Comparison of ENCODE assay signal across 10 cellular contexts in the genomic region with DNA sequence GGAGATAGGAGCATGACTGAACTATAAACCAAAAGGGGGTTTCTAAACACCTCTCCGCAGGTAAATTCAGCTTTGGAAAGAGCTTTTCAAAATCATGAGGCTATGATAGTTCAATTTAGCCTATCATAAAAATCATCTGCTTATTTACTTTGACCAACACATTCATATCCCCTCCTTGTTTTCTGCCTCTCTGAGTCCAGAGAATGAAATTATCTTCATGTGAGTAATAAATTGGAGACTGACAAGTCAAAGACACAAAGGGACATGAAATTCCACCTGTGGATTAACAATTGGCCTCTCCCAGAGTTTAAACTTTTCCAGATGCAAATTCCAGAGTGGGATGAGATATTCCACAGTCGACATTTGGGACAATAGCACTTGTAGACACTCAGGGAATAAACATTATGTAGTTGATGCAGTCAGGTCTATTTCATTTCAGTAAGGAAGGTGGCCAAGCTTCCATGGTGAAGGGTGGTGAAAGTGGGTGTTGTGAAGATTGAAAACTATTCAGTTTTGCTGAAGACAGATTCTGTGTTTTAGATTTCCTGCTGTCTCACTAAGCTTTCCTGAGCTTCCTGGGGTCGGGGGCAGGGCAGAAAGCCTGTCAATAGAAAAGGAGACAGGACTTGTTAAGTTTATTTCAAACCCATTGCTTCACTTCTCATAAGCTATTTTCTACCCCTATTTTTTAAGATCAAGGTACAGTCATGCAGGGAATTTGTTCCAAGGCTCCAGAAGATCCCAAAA.
DNase-seq lines count a peak whose midpoint lies in the region; ATAC-seq lines count a peak whose summit lies in the region.
"Had no signal": no experiment of that assay in that cellular context is flagged by ENCODE, and none has a peak within 500 bp of the region (broad histone marks: within the 10 kb centered on the region; RNA-seq: fewer than 3 reads in every experiment).

No MANE protein-coding gene starts in this region.

- no peaks in the 10 kb centered on the region for H3K27me3 ChIP-seq in adipocyte (replicated peaks; ENCODE audit: control insufficient read depth, insufficient read depth, low read length)
- H3K27me3 ChIP-seq: BLaER1 had no signal

- H3K27ac ChIP-seq in mesodermal cell (ENCODE audit: low read depth, low read length, severe bottlenecking), result peak overlapping the region; percentile 10
- H3K27ac ChIP-seq: BLaER1 had no signal

- no peaks in the 10 kb centered on the region for H3K36me3 Mint-ChIP-seq in activated naive CD4-positive, alpha-beta T cell treated with anti-CD3 and anti-CD28 coated beads, Interleukin-2, amount 50 U/mL, for 24 hours

- in situ Hi-C loops in G401 (cut with HindIII; ENCODE audit: low sequenced_read_pairs), result no loop called here

- peaks cover 85% of the 10 kb centered on the region for H3K4me1 Mint-ChIP-seq in activated naive CD4-positive, alpha-beta T cell treated with anti-CD3 and anti-CD28 coated beads, Interleukin-2, amount 50 U/mL, for 24 hours

- ATAC-seq in GM19397 (IDR thresholded peaks at IDR 0.05; ENCODE audit: unreplicated experiment), result no peak

- no peaks in the 10 kb centered on the region for H3K27me3 Mint-ChIP-seq in activated naive CD4-positive, alpha-beta T cell treated with anti-CD3 and anti-CD28 coated beads, Interleukin-2, amount 50 U/mL, for 24 hours

- no peak for DNase-seq in activated naive CD4-positive, alpha-beta T cell treated with anti-CD3 and anti-CD28 coated beads, Interleukin-2, amount 50 U/mL, for 16 hours
- no peak for DNase-seq in adipocyte (ENCODE audit: low read depth)
- DNase-seq in stimulated activated CD4-positive, alpha-beta T cell treated with anti-CD3 and anti-CD28 coated beads, Interleukin-12 subunit alpha, Interleukin-12 subunit beta, amount 100 ng/mL, for 4 hours, result no peak
- DNase-seq in NCI-H1092 (lab: John Stamatoyannopoulos, UW), result no peak
- DNase-seq in G401 (ENCODE audit: low spot score), result no peak
- DNase-seq: NCI-H510A had no signal

- peak overlapping the region; percentile 68 for H3K9ac ChIP-seq in adipocyte (ENCODE audit: low read length)
- H3K9ac ChIP-seq: BLaER1 had no signal

- H3K4me1 ChIP-seq in adipocyte (ENCODE audit: control insufficient read depth, insufficient read depth, low read length) (peaks cover 86% of the 10 kb centered on the region), mesodermal cell (ENCODE audit: control insufficient read depth, insufficient read depth, low read length, poor library complexity, severe bottlenecking) (peaks cover 73% of the 10 kb centered on the region)

- H3K4me3 Mint-ChIP-seq in activated naive CD4-positive, alpha-beta T cell treated with anti-CD3 and anti-CD28 coated beads, Interleukin-2, amount 50 U/mL, for 24 hours, result peak overlapping the region; percentile 71

- H3K9me3 ChIP-seq in adipocyte (ENCODE audit: control insufficient read depth, low read length) (no peaks in the 10 kb centered on the region), mesodermal cell (ENCODE audit: control insufficient read depth, low read length) (no peaks in the 10 kb centered on the region)
- H3K9me3 ChIP-seq: BLaER1 had no signal

- H3K27ac Mint-ChIP-seq in activated naive CD4-positive, alpha-beta T cell treated with anti-CD3 and anti-CD28 coated beads, Interleukin-2, amount 50 U/mL, for 24 hours, result peak overlapping the region; percentile 95

- 83 to 90% methylated on average over 1 to 2 of the region's 3 CpGs for WGBS in mesodermal cell (ENCODE audit: insufficient coverage in 2 of 2), 2 experiments

- H3K4me3 ChIP-seq in adipocyte (ENCODE audit: low read length), result no peak overlapping the region
- H3K4me3 ChIP-seq in mesodermal cell (ENCODE audit: extremely low read depth, insufficient read depth, low read length, poor library complexity, severe bottlenecking), result no peak overlapping the region
- H3K4me3 ChIP-seq: BLaER1 had no signal

- H3K36me3 ChIP-seq in adipocyte (ENCODE audit: control insufficient read depth, insufficient read depth, low read length, severe bottlenecking), result no peaks in the 10 kb centered on the region
- H3K36me3 ChIP-seq in mesodermal cell (ENCODE audit: control insufficient read depth, insufficient read depth, low read length), result no peaks in the 10 kb centered on the region
- H3K36me3 ChIP-seq: BLaER1 had no signal

- H3K9me3 Mint-ChIP-seq in activated naive CD4-positive, alpha-beta T cell treated with anti-CD3 and anti-CD28 coated beads, Interleukin-2, amount 50 U/mL, for 24 hours, result no peaks in the 10 kb centered on the region
